Comparison of ENCODE assay signal across 7 cellular contexts in genomic region chr3:72756900-72757299, GRCh38.
DNase-seq lines count a peak whose midpoint lies in the region; ATAC-seq and FAIRE-seq lines count a peak whose summit lies in the region.

No MANE protein-coding gene starts in this region.

- FAIRE-seq in GM19239 (lab: Jason Lieb, UNC) = peak; percentile 97

- intact Hi-C loops in posterior cingulate gyrus (cut with DNase I) = no loop called here
- intact Hi-C loops in Right ventricle myocardium superior (cut with DNase I) = no loop called here

- peak; percentile 47 for DNase-seq in GM19239 (ENCODE audit: insufficient read length, low spot score)
- peak; percentile 85 for DNase-seq in SKM-1 treated with dmso at 0.1 percent for 144 hours (lab: John Stamatoyannopoulos, UW; ENCODE audit: unreplicated experiment)
- peak; percentile 25 for DNase-seq in left kidney (ENCODE audit: low read depth, low spot score)
- no peak for DNase-seq in posterior cingulate gyrus
- DNase-seq in Right ventricle myocardium superior = no peak
- DNase-seq in DMS153 treated with DMSO at 0.1 percent for 48 hours (lab: John Stamatoyannopoulos, UW; ENCODE audit: unreplicated experiment) = no peak

- ATAC-seq in HG02981 (IDR thresholded peaks at IDR 0.05; ENCODE audit: unreplicated experiment) (peak; percentile 100), Right ventricle myocardium superior (ENCODE audit: poor library complexity) (no peak)

Comparison
In these comparisons a context has a peak if more than half of its experiments do, and no peak if none do; other contexts are left out.
1. DNase-seq: peak in GM19239 (single experiment), SKM-1 treated with dmso at 0.1 percent for 144 hours (single experiment) and left kidney (single experiment); none in posterior cingulate gyrus (0 of 10), Right ventricle myocardium superior (single experiment) and DMS153 treated with DMSO at 0.1 percent for 48 hours (single experiment).